13 cellular contexts compared by ENCODE assay signal in the genomic region with DNA sequence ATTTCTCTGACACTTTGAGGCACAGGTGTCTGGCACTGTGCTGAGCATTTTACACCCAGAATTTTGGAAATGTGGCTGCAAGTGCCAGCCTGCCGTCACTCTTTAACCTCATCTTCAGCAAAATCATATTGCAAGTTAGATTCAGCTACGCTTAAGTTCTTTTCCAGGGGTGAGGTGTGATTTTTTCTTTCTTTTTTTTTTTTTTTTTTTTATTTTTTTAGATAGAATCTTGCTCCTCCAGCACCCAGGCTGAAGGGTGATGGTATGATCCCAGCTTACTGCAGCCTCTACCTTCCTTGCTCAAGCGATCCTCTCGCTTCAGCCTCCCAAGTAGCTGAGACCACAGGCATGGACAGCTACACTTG. TPM values are rescaled to one million over a fixed set of nuclear protein-coding genes. Genes with fewer than 3 reads are reported as not detected.
A peak's percentile ranks its signal among the peaks of the same experiment; 100 is the strongest.
DNase-seq lines count a peak whose midpoint lies in the region; ATAC-seq and TF ChIP-seq lines count a peak whose summit lies in the region.
"Had no signal": no experiment of that assay in that cellular context is flagged by ENCODE, and none has a peak within 500 bp of the region (broad histone marks: within the 10 kb centered on the region; RNA-seq: fewer than 3 reads in every experiment).

No MANE protein-coding gene starts in this region.

- no peak overlapping the region for H3K23ac ChIP-seq in mesendoderm (ENCODE audit: low read length)

- CTCF ChIA-PET in CD4-positive, alpha-beta T cell (lab: Charles Lee): no interaction called here
- CTCF ChIA-PET in HEK293 (lab: Yijun Ruan, JAX) (interaction anchor here (0.6 to 1.0 kb wide), 4 partner anchors 35 to 793 kb away, joined by 3 to 6 read pairs (median 4); no protein-coding TSS in a partner anchor), T-cell (lab: Charles Lee) (no interaction called here)

- WGBS in mesendoderm (ENCODE audit: extremely low coverage, insufficient coverage, low lambda C conversion rate): no CpG with 5 or more reads among the region's 4 CpGs

- H3K4me1 ChIP-seq in HEK293 (ENCODE audit: control insufficient read depth, insufficient read depth, low read length) (peaks cover 4% of the 10 kb centered on the region), mesendoderm (ENCODE audit: control insufficient read depth, low read depth, low read length) (peaks cover 8% of the 10 kb centered on the region)

- no peak overlapping the region for H3K18ac ChIP-seq in mesendoderm (ENCODE audit: low read length)

- no peak overlapping the region for H3K27ac ChIP-seq in CD4-positive, alpha-beta T cell (ENCODE audit: low read depth, low read length)
- no peak overlapping the region for H3K27ac ChIP-seq in HEK293 (ENCODE audit: extremely low read depth, low read depth, low read length)
- H3K27ac ChIP-seq in mesendoderm (ENCODE audit: low read depth, low read length): peak overlapping the region; percentile 51
- H3K27ac ChIP-seq: cardiac muscle cell, right atrium auricular region had no signal

- no peaks in the 10 kb centered on the region for H3K9me3 Mint-ChIP-seq in CD4-positive, alpha-beta T cell
- no peaks in the 10 kb centered on the region for H3K9me3 Mint-ChIP-seq in activated T-helper 1 cell treated with anti-CD3 and anti-CD28 coated beads, Interleukin-12 subunit alpha, Interleukin-12 subunit beta, Interleukin-2, Interleukin-4 antibody, amounts not matched to agents 30 ng/mL and 10 ng/mL and 1 ng/mL, durations not matched to agents 14 hours and 24 hours and 36 hours
- H3K9me3 Mint-ChIP-seq in T-cell: no peaks in the 10 kb centered on the region
- H3K9me3 Mint-ChIP-seq: activated T-helper 2 cell treated with anti-CD3 and anti-CD28 coated beads, Interferon-gamma antibody, Interleukin-2, Interleukin-4, amounts not matched to agents 10 μg/mL and 5 μg/mL and 100 μg/mL, durations not matched to agents 14 hours and 24 hours and 36 hours; stimulated activated memory B cell treated with anti-CD40 and anti-IgM and Interleukin-4, amounts not matched to agents 10 μg/mL and 1 μg/mL and 100 μg/mL, for 72 hours had no signal

- no peak for ATAC-seq in CD4-positive, alpha-beta T cell (ENCODE audit: poor library complexity)
- no peak for ATAC-seq in T-cell (replicated peaks in 1 of 4)
- no peak for ATAC-seq in left colon
- ATAC-seq: stimulated activated memory B cell treated with anti-CD40 and anti-IgM and Interleukin-4, amounts not matched to agents 10 μg/mL and 1 μg/mL and 100 μg/mL, for 72 hours had no signal

- H2AK5ac ChIP-seq in mesendoderm (ENCODE audit: low read length): no peak overlapping the region

- DNase-seq in CD4-positive, alpha-beta T cell: no peak
- DNase-seq in activated T-helper 1 cell treated with anti-CD3 and anti-CD28 coated beads, Interleukin-12 subunit alpha, Interleukin-12 subunit beta, Interleukin-2, Interleukin-4 antibody, amounts not matched to agents 30 ng/mL and 10 ng/mL and 1 ng/mL, durations not matched to agents 14 hours and 24 hours and 36 hours (ENCODE audit: low spot score): no peak
- no peak for DNase-seq in mesendoderm
- DNase-seq in T-cell: no peak
- DNase-seq in NCI-H446 (lab: John Stamatoyannopoulos, UW): no peak
- DNase-seq in left colon: no peak
- DNase-seq: kidney; stimulated activated CD4-positive, alpha-beta T cell treated with anti-CD3 and anti-CD28 coated beads, Interleukin-4, amount 100 ng/mL, for 24 hours had no signal

- no peak overlapping the region for H4K5ac ChIP-seq in mesendoderm (ENCODE audit: low read length)

- no peaks in the 10 kb centered on the region for H3K79me1 ChIP-seq in mesendoderm (ENCODE audit: low read length)

- H3K36me3 ChIP-seq in HEK293 (ENCODE audit: control insufficient read depth in 2 of 2, insufficient read depth in 1 of 2, low read length in 2 of 2) (peaks cover 0 to 3% of the 10 kb centered on the region in 2 experiments; a peak in 1 of 3 replicates), mesendoderm (ENCODE audit: control insufficient read depth, insufficient read depth, low read length) (no peaks in the 10 kb centered on the region)
- H3K36me3 ChIP-seq: cardiac muscle cell, right atrium auricular region had no signal

- H3K4me3 ChIP-seq in HEK293 (ENCODE audit: low read depth, low read length): no peak overlapping the region
- H3K4me3 ChIP-seq in mesendoderm (ENCODE audit: low read length): no peak overlapping the region
- H3K4me3 ChIP-seq: cardiac muscle cell, right atrium auricular region had no signal

- no peaks in the 10 kb centered on the region for H3K9me3 ChIP-seq in CD4-positive, alpha-beta T cell (ENCODE audit: control insufficient read depth, low read length)
- no peaks in the 10 kb centered on the region for H3K9me3 ChIP-seq in HEK293 (ENCODE audit: control insufficient read depth, insufficient read depth, low read depth, low read length)
- H3K9me3 ChIP-seq: right atrium auricular region had no signal

- no peak overlapping the region for H3K4me3 Mint-ChIP-seq in CD4-positive, alpha-beta T cell
- peak overlapping the region; percentile 87 for H3K4me3 Mint-ChIP-seq in activated T-helper 1 cell treated with anti-CD3 and anti-CD28 coated beads, Interleukin-12 subunit alpha, Interleukin-12 subunit beta, Interleukin-2, Interleukin-4 antibody, amounts not matched to agents 30 ng/mL and 10 ng/mL and 1 ng/mL, durations not matched to agents 14 hours and 24 hours and 36 hours
- H3K4me3 Mint-ChIP-seq in T-cell: no peak overlapping the region
- H3K4me3 Mint-ChIP-seq: stimulated activated memory B cell treated with anti-CD40 and anti-IgM and Interleukin-4, amounts not matched to agents 10 μg/mL and 1 μg/mL and 100 μg/mL, for 72 hours had no signal

- H3K36me3 Mint-ChIP-seq in CD4-positive, alpha-beta T cell (ENCODE audit: low read depth): peaks cover 17% of the 10 kb centered on the region
- H3K36me3 Mint-ChIP-seq in activated T-helper 1 cell treated with anti-CD3 and anti-CD28 coated beads, Interleukin-12 subunit alpha, Interleukin-12 subunit beta, Interleukin-2, Interleukin-4 antibody, amounts not matched to agents 30 ng/mL and 10 ng/mL and 1 ng/mL, durations not matched to agents 14 hours and 24 hours and 36 hours (ENCODE audit: low read depth): peaks cover 2% of the 10 kb centered on the region
- H3K36me3 Mint-ChIP-seq in T-cell: no peaks in the 10 kb centered on the region
- H3K36me3 Mint-ChIP-seq: stimulated activated memory B cell treated with anti-CD40 and anti-IgM and Interleukin-4, amounts not matched to agents 10 μg/mL and 1 μg/mL and 100 μg/mL, for 72 hours had no signal

- H2BK15ac ChIP-seq in mesendoderm (replicated peaks; ENCODE audit: low read depth): no peak overlapping the region

- no peak for TF ChIP-seq CTCF in CD4-positive, alpha-beta T cell (IDR thresholded peaks at IDR 0.05)
- TF ChIP-seq CTCF in HEK293 (tag by site-specific recombination; IDR thresholded peaks at IDR 0.05): no peak

- intact Hi-C loops in CD4-positive, alpha-beta T cell (cut with DNase I, micrococcal nuclease): no loop called here
- intact Hi-C loops in activated T-helper 1 cell treated with anti-CD3 and anti-CD28 coated beads, Interleukin-12 subunit alpha, Interleukin-12 subunit beta, Interleukin-2, Interleukin-4 antibody, amounts not matched to agents 30 ng/mL and 10 ng/mL and 1 ng/mL, durations not matched to agents 14 hours and 24 hours and 36 hours (cut with micrococcal nuclease): no loop called here
- intact Hi-C loops in left colon (cut with DNase I, micrococcal nuclease): no loop called here

- no peak overlapping the region for H4K8ac ChIP-seq in mesendoderm (ENCODE audit: low read depth, low read length)

- POLR2A ChIA-PET in CD4-positive, alpha-beta T cell (lab: Charles Lee): no interaction called here
- POLR2A ChIA-PET in HEK293 (lab: Yijun Ruan, JAX): no interaction called here
- POLR2A ChIA-PET in T-cell (lab: Charles Lee): no interaction called here

- no peak overlapping the region for H3K4me2 ChIP-seq in mesendoderm (ENCODE audit: low read length)

- H2BK5ac ChIP-seq in mesendoderm (ENCODE audit: low read length): no peak overlapping the region

- H3K4ac ChIP-seq in mesendoderm (ENCODE audit: low read depth, low read length): no peak overlapping the region

- H3K27me3 Mint-ChIP-seq in CD4-positive, alpha-beta T cell: no peaks in the 10 kb centered on the region
- H3K27me3 Mint-ChIP-seq in activated T-helper 1 cell treated with anti-CD3 and anti-CD28 coated beads, Interleukin-12 subunit alpha, Interleukin-12 subunit beta, Interleukin-2, Interleukin-4 antibody, amounts not matched to agents 30 ng/mL and 10 ng/mL and 1 ng/mL, durations not matched to agents 14 hours and 24 hours and 36 hours (ENCODE audit: insufficient read depth): no peaks in the 10 kb centered on the region
- peaks cover 0 to under 1% of the 10 kb centered on the region in 2 donors for H3K27me3 Mint-ChIP-seq in T-cell

- H3K9ac ChIP-seq in mesendoderm (ENCODE audit: low read length): no peak overlapping the region

- peak overlapping the region; percentile 31 for H3K27ac Mint-ChIP-seq in CD4-positive, alpha-beta T cell
- H3K27ac Mint-ChIP-seq in activated T-helper 1 cell treated with anti-CD3 and anti-CD28 coated beads, Interleukin-12 subunit alpha, Interleukin-12 subunit beta, Interleukin-2, Interleukin-4 antibody, amounts not matched to agents 30 ng/mL and 10 ng/mL and 1 ng/mL, durations not matched to agents 14 hours and 24 hours and 36 hours: no peak overlapping the region
- H3K27ac Mint-ChIP-seq in T-cell: no peak overlapping the region
- H3K27ac Mint-ChIP-seq: stimulated activated memory B cell treated with anti-CD40 and anti-IgM and Interleukin-4, amounts not matched to agents 10 μg/mL and 1 μg/mL and 100 μg/mL, for 72 hours had no signal

- H2BK120ac ChIP-seq in mesendoderm (ENCODE audit: low read depth, low read length): no peak overlapping the region

- peaks cover 19% of the 10 kb centered on the region for H3K79me2 ChIP-seq in mesendoderm (ENCODE audit: control insufficient read depth, insufficient read depth, low read length)

- H3K56ac ChIP-seq in mesendoderm (ENCODE audit: low read length): no peak overlapping the region

- peaks cover 22% of the 10 kb centered on the region for H3K4me1 Mint-ChIP-seq in CD4-positive, alpha-beta T cell (ENCODE audit: low read depth)
- H3K4me1 Mint-ChIP-seq in activated T-helper 1 cell treated with anti-CD3 and anti-CD28 coated beads, Interleukin-12 subunit alpha, Interleukin-12 subunit beta, Interleukin-2, Interleukin-4 antibody, amounts not matched to agents 30 ng/mL and 10 ng/mL and 1 ng/mL, durations not matched to agents 14 hours and 24 hours and 36 hours (ENCODE audit: low read depth): peaks cover 31% of the 10 kb centered on the region
- peaks cover 15 to 20% (median 17%) of the 10 kb centered on the region in 3 donors for H3K4me1 Mint-ChIP-seq in T-cell

- H3K27me3 ChIP-seq in CD4-positive, alpha-beta T cell (ENCODE audit: control insufficient read depth, insufficient read depth, low read length): no peaks in the 10 kb centered on the region
- H3K27me3 ChIP-seq in mesendoderm (ENCODE audit: insufficient read depth, low read length, poor library complexity): no peaks in the 10 kb centered on the region
- H3K27me3 ChIP-seq: right atrium auricular region had no signal

RNA-seq across cellular contexts. Expression of gene RCC2, which starts 2.5 kb away (rescaled TPM):
- 10 to 100 TPM; 20.1 to 21.0 TPM for total RNA-seq in CD4-positive, alpha-beta T cell
- 238 and 246 TPM in 2 replicates for total RNA-seq in activated T-helper 1 cell treated with anti-CD3 and anti-CD28 coated beads, Interleukin-12 subunit alpha, Interleukin-12 subunit beta, Interleukin-2, Interleukin-4 antibody, amounts not matched to agents 30 ng/mL and 10 ng/mL and 1 ng/mL, durations not matched to agents 14 hours and 24 hours and 36 hours
- polyA plus RNA-seq in mesendoderm (2013, experiment 1 of 2): 271 TPM
- polyA plus RNA-seq in mesendoderm (2013, experiment 2 of 2): 269 TPM
- total RNA-seq in T-cell (10 to 100 TPM; 35.9 to 53.5 (median 50.4) TPM), left colon (10 to 100 TPM; 48.8 to 64.1 TPM)
